In the genomic region with DNA sequence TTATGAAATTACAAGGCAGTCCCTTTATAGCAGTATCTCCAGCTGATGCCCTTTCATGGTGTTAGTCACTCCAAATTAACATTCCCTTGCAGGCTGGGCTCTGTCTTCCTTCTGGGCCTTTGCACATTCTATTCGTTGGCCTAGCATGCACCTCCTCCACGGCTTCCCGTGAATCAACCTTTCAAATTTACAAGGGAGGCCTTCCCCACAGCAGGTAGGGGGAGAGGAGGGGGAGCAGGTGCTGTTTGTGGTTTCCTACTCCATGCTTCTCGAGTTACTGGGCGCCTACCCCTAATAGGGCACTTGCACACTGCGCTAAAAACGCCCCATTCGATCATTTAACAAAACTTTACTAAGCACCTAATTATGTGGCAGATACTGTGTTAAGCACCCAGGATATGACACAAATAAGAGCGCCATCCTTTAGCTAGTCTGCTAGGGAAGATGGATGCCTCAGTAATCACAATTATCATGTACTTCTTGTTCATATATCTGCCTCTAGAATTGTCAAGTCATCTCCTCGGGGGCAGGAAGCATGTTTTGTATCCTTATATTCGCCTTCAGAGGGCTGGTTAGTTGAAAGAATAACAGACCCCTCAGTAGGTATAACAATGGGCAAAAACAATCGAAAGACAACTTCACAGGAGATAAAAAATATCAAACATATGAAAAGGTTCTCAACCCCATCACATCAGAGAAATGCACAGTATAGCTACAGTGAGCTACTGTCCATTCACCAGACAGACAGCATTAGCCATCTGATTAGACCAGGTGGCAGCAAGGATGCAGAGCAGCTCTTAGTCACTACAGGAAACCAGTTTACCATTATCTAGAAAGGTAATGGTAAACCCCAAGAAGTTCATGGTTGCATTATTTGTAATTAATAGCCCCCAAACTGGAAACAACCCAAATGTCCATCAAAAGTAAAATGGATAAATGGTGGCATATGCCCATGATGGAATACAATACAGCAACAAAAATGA, we compare ENCODE assay signal across 8 cellular contexts. TPM values are rescaled to one million over a fixed set of nuclear protein-coding genes. Genes with fewer than 3 reads are reported as not detected.
A peak's percentile ranks its signal among the peaks of the same experiment; 100 is the strongest.
DNase-seq lines count a peak whose midpoint lies in the region; ATAC-seq and TF ChIP-seq lines count a peak whose summit lies in the region.

No MANE protein-coding gene starts in this region.

- intact Hi-C loops in esophagus squamous epithelium (cut with DNase I): no loop called here

- H3K4me3 Mint-ChIP-seq in activated CD4-positive, alpha-beta T cell treated with anti-CD3 and anti-CD28 coated beads, Interleukin-2, amount 10 ng/mL, durations not matched to agents 7 days and 5 days: peak overlapping the region; percentile 89

- peak; percentile 21 for DNase-seq in AG20443 (ENCODE audit: low spot score)
- peak; percentile 88 for DNase-seq in Jurkat, Clone E6-1 (ENCODE audit: low read depth, low spot score)
- DNase-seq in activated CD4-positive, alpha-beta T cell treated with anti-CD3 and anti-CD28 coated beads, Interleukin-2, amount 10 ng/mL, durations not matched to agents 7 days and 5 days: peak; percentile 57
- DNase-seq in esophagus squamous epithelium (lab: John Stamatoyannopoulos, UW): no peak
- peak; percentile 23 to 51 (median 40) for DNase-seq in stimulated activated CD4-positive, alpha-beta T cell treated with anti-CD3 and anti-CD28 coated beads, Interleukin-12 subunit alpha, Interleukin-12 subunit beta, amount 100 ng/mL, for 48 hours (ENCODE audit: low read depth in 2 of 3, low spot score in 1 of 3)
- no peak for DNase-seq in SKM-1 (lab: John Stamatoyannopoulos, UW; ENCODE audit: unreplicated experiment)
- no peak for DNase-seq in HuH-7 (ENCODE audit: low spot score)

- peaks cover 0 to 12% (median 0%) of the 10 kb centered on the region in 3 donors for H3K36me3 ChIP-seq in esophagus squamous epithelium

- ATAC-seq in HG03521 (IDR thresholded peaks at IDR 0.05; ENCODE audit: unreplicated experiment): no peak

- TF ChIP-seq POLR2A in esophagus squamous epithelium (IDR thresholded peaks at IDR 0.05): no peak

- TF ChIP-seq CTCF in esophagus squamous epithelium (IDR thresholded peaks at IDR 0.05): no peak

- peak overlapping the region; percentile 96 for H3K27ac Mint-ChIP-seq in activated CD4-positive, alpha-beta T cell treated with anti-CD3 and anti-CD28 coated beads, Interleukin-2, amount 10 ng/mL, durations not matched to agents 7 days and 5 days

- CTCF ChIA-PET in activated CD4-positive, alpha-beta T cell treated with anti-CD3 and anti-CD28 coated beads, Interleukin-2, amount 10 ng/mL, durations not matched to agents 7 days and 5 days (lab: Charles Lee): interaction anchor here (0.8 to 1.5 kb wide), 9 partner anchors 10 to 506 kb away, joined by 3 to 6 read pairs (median 4); no protein-coding TSS in a partner anchor

- H3K4me1 ChIP-seq in esophagus squamous epithelium: peaks cover 22 to 43% (median 27%) of the 10 kb centered on the region in 3 donors

- H3K27me3 ChIP-seq in esophagus squamous epithelium: no peaks in the 10 kb centered on the region

- H3K9me3 ChIP-seq in esophagus squamous epithelium: no peaks in the 10 kb centered on the region

- H3K36me3 Mint-ChIP-seq in activated CD4-positive, alpha-beta T cell treated with anti-CD3 and anti-CD28 coated beads, Interleukin-2, amount 10 ng/mL, durations not matched to agents 7 days and 5 days (ENCODE audit: low read depth): peaks cover 27% of the 10 kb centered on the region

- POLR2A ChIA-PET in activated CD4-positive, alpha-beta T cell treated with anti-CD3 and anti-CD28 coated beads, Interleukin-2, amount 10 ng/mL, durations not matched to agents 7 days and 5 days (lab: Charles Lee): no interaction called here

- 49 to 61% methylated on average over 8 to 12 of the region's 12 CpGs for WGBS in esophagus squamous epithelium, 2 donors

- H3K4me1 Mint-ChIP-seq in activated CD4-positive, alpha-beta T cell treated with anti-CD3 and anti-CD28 coated beads, Interleukin-2, amount 10 ng/mL, durations not matched to agents 7 days and 5 days: peaks cover 64% of the 10 kb centered on the region

- peak overlapping the region; percentile 92 for H3K4me3 ChIP-seq in Jurkat, Clone E6-1 (ENCODE audit: low read length)
- peak overlapping the region in 1 of 4 donors; percentile 100 for H3K4me3 ChIP-seq in esophagus squamous epithelium

- H3K27ac ChIP-seq in esophagus squamous epithelium: peak overlapping the region in 3 of 4 donors; percentile 0 to 99 (median 99)

- H3K9me3 Mint-ChIP-seq in activated CD4-positive, alpha-beta T cell treated with anti-CD3 and anti-CD28 coated beads, Interleukin-2, amount 10 ng/mL, durations not matched to agents 7 days and 5 days: no peaks in the 10 kb centered on the region

- no peaks in the 10 kb centered on the region for H3K27me3 Mint-ChIP-seq in activated CD4-positive, alpha-beta T cell treated with anti-CD3 and anti-CD28 coated beads, Interleukin-2, amount 10 ng/mL, durations not matched to agents 7 days and 5 days

RNA-seq across cellular contexts. Expression of gene ADAR, which starts 1.7 kb away (rescaled TPM):
- polyA plus RNA-seq in Jurkat, Clone E6-1 (2012; ENCODE audit: insufficient read depth, insufficient read length): 85.5 TPM
- 100 to 1,000 TPM; 384 to 394 TPM for total RNA-seq in activated CD4-positive, alpha-beta T cell treated with anti-CD3 and anti-CD28 coated beads, Interleukin-2, amount 10 ng/mL, durations not matched to agents 7 days and 5 days
- 10 to 100 TPM; 45.2 to 68.5 (median 59.2) TPM for total RNA-seq in esophagus squamous epithelium

RNA-seq across cellular contexts. Expression of gene CHRNB2, which starts 42.1 kb away (rescaled TPM):
- not detected for polyA plus RNA-seq in Jurkat, Clone E6-1 (2012; ENCODE audit: insufficient read depth, insufficient read length)
- not detected for total RNA-seq in activated CD4-positive, alpha-beta T cell treated with anti-CD3 and anti-CD28 coated beads, Interleukin-2, amount 10 ng/mL, durations not matched to agents 7 days and 5 days
- under 1 TPM; 0.11 to 0.38 (median 0.16) TPM for total RNA-seq in esophagus squamous epithelium

RNA-seq across cellular contexts. Expression of gene UBE2Q1, which starts 51.2 kb away (rescaled TPM):
- 160 TPM for polyA plus RNA-seq in Jurkat, Clone E6-1 (2012; ENCODE audit: insufficient read depth, insufficient read length)
- total RNA-seq in activated CD4-positive, alpha-beta T cell treated with anti-CD3 and anti-CD28 coated beads, Interleukin-2, amount 10 ng/mL, durations not matched to agents 7 days and 5 days: 100 to 1,000 TPM; 106 to 131 TPM
- total RNA-seq in esophagus squamous epithelium: 10 to 100 TPM; 17.8 to 27.9 (median 24.3) TPM

Comparison
In these comparisons a context has a peak if more than half of its experiments do, and no peak if none do; other contexts are left out.
1. DNase-seq: peak in AG20443 (single experiment), Jurkat, Clone E6-1 (single experiment), activated CD4-positive, alpha-beta T cell treated with anti-CD3 and anti-CD28 coated beads, Interleukin-2, amount 10 ng/mL, durations not matched to agents 7 days and 5 days (single experiment) and stimulated activated CD4-positive, alpha-beta T cell treated with anti-CD3 and anti-CD28 coated beads, Interleukin-12 subunit alpha, Interleukin-12 subunit beta, amount 100 ng/mL, for 48 hours (3 of 3); none in esophagus squamous epithelium (single experiment), SKM-1 (single experiment) and HuH-7 (single experiment).
2. RNA of gene ADAR, which starts 1.7 kb away (total RNA-seq): 384 to 394 TPM in activated CD4-positive, alpha-beta T cell treated with anti-CD3 and anti-CD28 coated beads, Interleukin-2, amount 10 ng/mL, durations not matched to agents 7 days and 5 days; 45.2 to 68.5 TPM in esophagus squamous epithelium; every median in the first group is over 4 times any median in the second.